ENCODE assay signal across 19 cellular contexts in genomic region chr11:67586568-67587250, GRCh38. TPM values are rescaled to one million over a fixed set of nuclear protein-coding genes. Genes with fewer than 3 reads are reported as not detected.
DNase-seq lines count a peak whose midpoint lies in the region; ATAC-seq and TF ChIP-seq lines count a peak whose summit lies in the region.
"Had no signal": no experiment of that assay in that cellular context is flagged by ENCODE, and none has a peak within 500 bp of the region (broad histone marks: within the 10 kb centered on the region; RNA-seq: fewer than 3 reads in every experiment).

No MANE protein-coding gene starts in this region.

- H3K4me3 Mint-ChIP-seq in activated naive CD8-positive, alpha-beta T cell treated with anti-CD3 and anti-CD28 coated beads, Interleukin-2, amount 50 U/mL, for 24 hours, result no peak overlapping the region
- H3K4me3 Mint-ChIP-seq in natural killer cell, result peak overlapping the region; percentile 35

- peak overlapping the region; percentile 29 for H3K27ac Mint-ChIP-seq in activated naive CD8-positive, alpha-beta T cell treated with anti-CD3 and anti-CD28 coated beads, Interleukin-2, amount 50 U/mL, for 24 hours
- H3K27ac Mint-ChIP-seq in natural killer cell, result peak overlapping the region; percentile 63 to 88

- H3K4me1 Mint-ChIP-seq in activated naive CD8-positive, alpha-beta T cell treated with anti-CD3 and anti-CD28 coated beads, Interleukin-2, amount 50 U/mL, for 24 hours, result peaks cover 45% of the 10 kb centered on the region
- H3K4me1 Mint-ChIP-seq in natural killer cell, result peaks cover 32 to 52% of the 10 kb centered on the region in 2 donors

- H3K9ac ChIP-seq in Karpas-422 (ENCODE audit: low read length), result no peak overlapping the region

- no peak overlapping the region for H2AFZ ChIP-seq in Karpas-422 (ENCODE audit: low read length)

- no peak for TF ChIP-seq CTCF in natural killer cell (IDR thresholded peaks at IDR 0.05)

- no peak overlapping the region for H3K4me3 ChIP-seq in Karpas-422 (ENCODE audit: low read length)
- H3K4me3 ChIP-seq: lower lobe of right lung, SJSA1, tibial nerve had no signal

- peaks cover 4% of the 10 kb centered on the region for H3K27me3 Mint-ChIP-seq in activated naive CD8-positive, alpha-beta T cell treated with anti-CD3 and anti-CD28 coated beads, Interleukin-2, amount 50 U/mL, for 24 hours
- no peaks in the 10 kb centered on the region for H3K27me3 Mint-ChIP-seq in natural killer cell (ENCODE audit: low read depth in 2 of 2)

- H3K79me2 ChIP-seq in Karpas-422 (ENCODE audit: low read length), result peaks cover 10% of the 10 kb centered on the region

- peaks cover 15% of the 10 kb centered on the region for H4K20me1 ChIP-seq in Karpas-422 (ENCODE audit: insufficient read depth, low read depth, low read length)

- DNase-seq in NCI-H82 (lab: John Stamatoyannopoulos, UW) (peak; percentile 29), NCI-H82 treated with DMSO at 0.1 percent for 48 hours (lab: John Stamatoyannopoulos, UW; ENCODE audit: unreplicated experiment) (no peak), Karpas-422 (no peak), natural killer cell (no peak), head of caudate nucleus (no peak), SKM-1 treated with dmso at 0.1 percent for 144 hours (lab: John Stamatoyannopoulos, UW; ENCODE audit: unreplicated experiment) (no peak)
- DNase-seq in activated naive CD8-positive, alpha-beta T cell treated with anti-CD3 and anti-CD28 coated beads, Interleukin-2, amount 50 U/mL, for 24 hours, result no peak
- DNase-seq: caudate nucleus; KBM-7; lower lobe of right lung; NCI-H1694 treated with DMSO at 0.1 percent for 48 hours; NCI-H774; stimulated activated CD4-positive, alpha-beta T cell treated with anti-CD3 and anti-CD28 coated beads, Interleukin-12 subunit alpha, Interleukin-12 subunit beta, amount 100 ng/mL, for 4 hours had no signal

- no peak for ATAC-seq in activated naive CD8-positive, alpha-beta T cell treated with anti-CD3 and anti-CD28 coated beads, Interleukin-2, amount 50 U/mL, for 24 hours
- ATAC-seq in natural killer cell, result no peak
- no peak for ATAC-seq in GM21526 (IDR thresholded peaks at IDR 0.05; ENCODE audit: low FRiP score, unreplicated experiment)
- ATAC-seq: lower lobe of right lung had no signal

- peaks cover 36% of the 10 kb centered on the region for H3K36me3 Mint-ChIP-seq in activated naive CD8-positive, alpha-beta T cell treated with anti-CD3 and anti-CD28 coated beads, Interleukin-2, amount 50 U/mL, for 24 hours (ENCODE audit: low read depth)
- no peaks in the 10 kb centered on the region for H3K36me3 Mint-ChIP-seq in natural killer cell

- H3K27me3 ChIP-seq in Karpas-422 (ENCODE audit: low read length), result no peaks in the 10 kb centered on the region
- H3K27me3 ChIP-seq: tibial nerve had no signal

- peaks cover 54% of the 10 kb centered on the region for H3K4me1 ChIP-seq in Karpas-422 (ENCODE audit: low read length)

- H3K4me2 ChIP-seq in Karpas-422 (ENCODE audit: low read depth, low read length, poor library complexity, severe bottlenecking), result no peak overlapping the region

- no peaks in the 10 kb centered on the region for H3K9me3 ChIP-seq in Karpas-422 (ENCODE audit: low read length)
- H3K9me3 ChIP-seq: lower lobe of right lung, SJSA1, tibial nerve had no signal

- H3K9me2 ChIP-seq in Karpas-422 (replicated peaks; ENCODE audit: insufficient read depth, low read length), result no peaks in the 10 kb centered on the region

- H3K27ac ChIP-seq in Karpas-422 (ENCODE audit: low read length), result peak overlapping the region; percentile 70
- H3K27ac ChIP-seq: 22Rv1, lower lobe of right lung, SJSA1 had no signal

- H3K36me3 ChIP-seq in Karpas-422 (ENCODE audit: insufficient read depth, low read length), result peaks cover 32% of the 10 kb centered on the region

- peaks cover 4% of the 10 kb centered on the region for H3K9me3 Mint-ChIP-seq in activated naive CD8-positive, alpha-beta T cell treated with anti-CD3 and anti-CD28 coated beads, Interleukin-2, amount 50 U/mL, for 24 hours
- no peaks in the 10 kb centered on the region for H3K9me3 Mint-ChIP-seq in natural killer cell

- intact Hi-C loops in natural killer cell (cut with micrococcal nuclease), result no loop called here
- intact Hi-C loops in head of caudate nucleus (cut with DNase I), result loop anchor here (10.0 kb wide), 1 partner anchor 72 kb away; no protein-coding TSS in a partner anchor

RNA-seq across cellular contexts. Expression of gene GSTP1, which starts 3.1 kb away (rescaled TPM):
- total RNA-seq in Karpas-422 (2014; rRNA removed; shearing (Covaris generic); ENCODE audit: low replicate concordance), result 1,085 and 1,200 TPM in 2 replicates
- 100 to 1,000 TPM; 172 to 218 (median 212) TPM for total RNA-seq in natural killer cell

RNA-seq across cellular contexts. Expression of gene NDUFV1, which starts 20.0 kb away (rescaled TPM):
- 145 and 304 TPM in 2 replicates for total RNA-seq in Karpas-422 (2014; rRNA removed; shearing (Covaris generic); ENCODE audit: low replicate concordance)
- total RNA-seq in natural killer cell, result 100 to 1,000 TPM; 346 to 393 (median 360) TPM

RNA-seq across cellular contexts. Expression of gene NUDT8, which starts 43.0 kb away (rescaled TPM):
- total RNA-seq in Karpas-422 (2014; rRNA removed; shearing (Covaris generic); ENCODE audit: low replicate concordance), result 10.4 and 35.4 TPM in 2 replicates
- 1 to 10 TPM; 1.7 to 5.2 (median 4.1) TPM for total RNA-seq in natural killer cell

RNA-seq across cellular contexts. Expression of gene TBX10, which starts 52.9 kb away (rescaled TPM):
- not detected in 2 replicates for total RNA-seq in Karpas-422 (2014; rRNA removed; shearing (Covaris generic); ENCODE audit: low replicate concordance)
- total RNA-seq in natural killer cell, result not detected
- total RNA-seq: fibroblast of lung, lower lobe of right lung, osteoblast, SJSA1, tibial nerve had no signal
